Comparison of ENCODE assay signal across 26 cellular contexts in the genomic region with DNA sequence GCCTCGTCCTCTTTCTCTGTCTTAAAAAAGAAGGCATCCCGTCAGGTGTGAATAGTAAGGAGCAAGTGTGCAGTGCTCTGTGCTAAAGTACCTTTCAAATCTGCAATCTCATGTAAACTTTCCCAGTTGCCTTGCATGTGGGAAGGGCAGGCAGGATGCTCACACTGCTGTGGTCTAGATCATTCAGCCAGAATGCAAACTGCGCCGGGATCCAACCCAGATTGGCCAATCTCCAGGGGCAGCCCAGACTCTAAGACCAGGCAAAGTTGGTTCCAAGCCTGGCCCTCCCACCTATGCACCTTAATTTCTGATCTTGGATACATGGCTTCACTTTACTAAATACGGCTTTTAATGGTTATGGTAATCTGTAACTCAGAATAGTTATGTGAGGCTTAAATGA. TPM values are rescaled to one million over a fixed set of nuclear protein-coding genes. Genes with fewer than 3 reads are reported as not detected.
"Had no signal": no experiment of that assay in that cellular context is flagged by ENCODE, and none has a peak within 500 bp of the region (broad histone marks: within the 10 kb centered on the region; RNA-seq: fewer than 3 reads in every experiment).

No MANE protein-coding gene starts in this region.

- H3K36me3 ChIP-seq: ascending aorta, colonic mucosa, ovary, prostate gland, stomach, suprapubic skin, tibial nerve, WERI-Rb-1 had no signal

- H3K4me3 ChIP-seq: ascending aorta, colonic mucosa, ovary, prostate gland, skin epidermis, stomach, suprapubic skin, tibial nerve had no signal

- DNase-seq: activated CD4-positive, alpha-beta T cell treated with anti-CD3 and anti-CD28 coated beads, Interleukin-2, amount 50 U/mL, for 1 hour; activated CD4-positive, CD25-positive, alpha-beta regulatory T cell treated with anti-CD3 and anti-CD28 coated beads, Interleukin-2, amount 50 U/mL, for 72 hours; activated gamma-delta T cell treated with Interleukin-2 at 50 U/mL for 16 hours; activated T-cell treated with anti-CD3 and anti-CD28 coated beads, Interleukin-2, amount 50 U/mL, for 1 hour; colonic mucosa; glutamatergic neuron; hippocampal formation; left ventricle myocardium superior; mammary epithelial cell; midbrain; natural killer cell; ovary; stimulated activated CD4-positive, alpha-beta T cell treated with anti-CD3 and anti-CD28 coated beads, Interleukin-2, amount 100 ng/mL, for 24 hours; stomach; T-helper 1 cell; WERI-Rb-1 had no signal

- H3K27me3 ChIP-seq: ascending aorta, colonic mucosa, ovary, stomach, suprapubic skin, tibial nerve had no signal

- H3K4me1 ChIP-seq: ascending aorta, colonic mucosa, prostate gland had no signal

- H3K27ac ChIP-seq: ascending aorta, colonic mucosa, ovary, prostate gland, suprapubic skin, WERI-Rb-1 had no signal

- FAIRE-seq: bronchial epithelial cell, frontal cortex, TTC549, urothelium cell line had no signal

- H3K9me3 ChIP-seq: ascending aorta, colonic mucosa, ovary, prostate gland, stomach, suprapubic skin, tibial nerve had no signal

RNA-seq across cellular contexts. Expression of a gene that starts 3.2 kb away (rescaled TPM):
- total RNA-seq: ascending aorta, bronchial epithelial cell, colonic mucosa, left ventricle myocardium superior, mammary epithelial cell, natural killer cell, prostate gland had no signal

RNA-seq across cellular contexts. Expression of a gene that starts 44.5 kb away (rescaled TPM):
- total RNA-seq: ascending aorta, bronchial epithelial cell, colonic mucosa, fibroblast of lung, frontal cortex, left ventricle myocardium superior, mammary epithelial cell, natural killer cell, ovary, prostate gland, stomach, suprapubic skin, tibial nerve had no signal
